Comparison of ENCODE assay signal across 8 cellular contexts in the genomic region with DNA sequence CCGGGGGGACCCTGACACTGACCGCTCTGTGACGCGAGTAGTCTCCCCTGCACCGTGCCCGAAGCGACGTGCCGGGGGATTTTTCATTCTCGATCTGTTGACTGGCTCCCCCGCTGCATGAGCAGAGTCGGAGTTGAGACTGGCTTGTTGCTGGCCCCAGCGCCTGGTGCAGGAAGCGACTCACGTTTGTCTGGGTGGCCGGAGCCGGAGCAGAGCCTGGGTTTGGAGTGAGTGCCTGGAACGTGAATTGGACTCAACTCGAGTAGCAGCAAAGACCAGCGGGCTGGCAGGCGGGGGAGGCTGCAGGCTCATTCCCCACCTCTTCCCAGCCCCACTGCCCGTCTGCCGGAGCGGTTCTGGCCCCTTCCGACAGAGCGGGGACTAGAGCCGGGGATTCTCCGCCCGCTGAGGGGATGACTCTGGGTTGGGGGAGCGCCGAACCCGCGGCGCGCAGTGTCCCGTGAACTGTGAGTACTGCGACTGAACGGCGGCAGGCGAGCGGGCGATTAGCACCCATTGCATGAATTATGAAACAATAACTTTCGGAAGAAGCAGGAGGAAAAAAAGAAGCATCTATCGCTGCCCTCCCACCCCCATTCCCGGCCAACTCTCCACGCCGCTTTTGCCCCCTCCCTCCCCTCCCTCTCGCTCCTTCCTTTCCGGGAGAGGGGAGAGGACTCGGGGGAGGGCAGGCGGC. TPM values are rescaled to one million over a fixed set of nuclear protein-coding genes. Genes with fewer than 3 reads are reported as not detected.
A peak's percentile ranks its signal among the peaks of the same experiment; 100 is the strongest.
DNase-seq lines count a peak whose midpoint lies in the region; ATAC-seq and TF ChIP-seq lines count a peak whose summit lies in the region.

No MANE protein-coding gene starts in this region.

- H3K27me3 Mint-ChIP-seq in Calu3 (ENCODE audit: unreplicated experiment) = peaks cover 43% of the 10 kb centered on the region

- peak overlapping the region; percentile 79 for H3K4me3 Mint-ChIP-seq in Calu3 (ENCODE audit: low read depth, unreplicated experiment)

- H3K36me3 Mint-ChIP-seq in Calu3 (ENCODE audit: insufficient read depth, unreplicated experiment) = peaks cover 30% of the 10 kb centered on the region

- CTCF ChIA-PET in Calu3 (lab: Charles Lee) = interaction anchor here (1.6 kb wide), 1 partner anchor 49 kb away, joined by 4 read pairs; no protein-coding TSS in a partner anchor

- H3K4me3 ChIP-seq in choroid plexus epithelial cell (ENCODE audit: low read depth, low read length) (peak overlapping the region; percentile 70), stomach (peak overlapping the region; percentile 60 to 77 (median 72))

- TF ChIP-seq EP300 in stomach (IDR thresholded peaks at IDR 0.05) = no peak

- no peak overlapping the region for H3K27ac Mint-ChIP-seq in Calu3 (ENCODE audit: unreplicated experiment)

- no TSS peak for BruUV-seq in Calu3 (replicated peaks; lab: Mats Ljungman, UMichigan)

- H3K9me3 ChIP-seq in stomach = no peaks in the 10 kb centered on the region

- peaks cover 24% of the 10 kb centered on the region for H3K4me1 Mint-ChIP-seq in Calu3 (ENCODE audit: low read depth, unreplicated experiment)

- TF ChIP-seq POLR2A in stomach (IDR thresholded peaks at IDR 0.05) = no peak

- intact Hi-C loops in Calu3 (cut with micrococcal nuclease; ENCODE audit: unreplicated experiment) (no loop called here), stomach (cut with DNase I; ENCODE audit: low total_unique reads) (no loop called here)

- WGBS in stomach, 5 donors = 0 to 2% (median 2%) methylated on average over 46 to 51 of the region's 51 CpGs

- DNase-seq in Calu3 (peak; percentile 12), NCI-H146 treated with DMSO at 0.1 percent for 48 hours (lab: John Stamatoyannopoulos, UW; ENCODE audit: unreplicated experiment) (peak; percentile 48), choroid plexus epithelial cell (ENCODE audit: low read depth) (peak; percentile 44), stomach (no peak)

- no peaks in the 10 kb centered on the region for H3K36me3 ChIP-seq in stomach

- H3K4me1 ChIP-seq in stomach = peaks cover 5 to 64% (median 53%) of the 10 kb centered on the region in 4 donors

- peaks cover 12% of the 10 kb centered on the region for H3K27me3 ChIP-seq in layer of hippocampus (ENCODE audit: control insufficient read depth, insufficient read depth, low read length)
- H3K27me3 ChIP-seq in stomach = peaks cover 0 to 74% (median 43%) of the 10 kb centered on the region in 3 donors

- ATAC-seq in HG03521 (IDR thresholded peaks at IDR 0.05; ENCODE audit: unreplicated experiment) = no peak
- ATAC-seq in GM19463 (IDR thresholded peaks at IDR 0.05; ENCODE audit: unreplicated experiment) = no peak
- no peak for ATAC-seq in activated CD4-positive, CD25-positive, alpha-beta regulatory T cell treated with anti-CD3 and anti-CD28 coated beads, Interleukin-2, amount 50 U/mL, for 24 hours

- H3K27ac ChIP-seq in layer of hippocampus (ENCODE audit: low read depth, low read length) (peak overlapping the region; percentile 71), stomach (peak overlapping the region; percentile 71 to 85 (median 80))

- no peaks in the 10 kb centered on the region for H3K9me3 Mint-ChIP-seq in Calu3 (ENCODE audit: low read depth, unreplicated experiment)

- no peak for TF ChIP-seq CTCF in Calu3 (IDR thresholded peaks at IDR 0.05; ENCODE audit: unreplicated experiment)
- TF ChIP-seq CTCF in choroid plexus epithelial cell (conservative IDR thresholded peaks at IDR 0.05; ENCODE audit: low read depth, low read length) = no peak
- no peak for TF ChIP-seq CTCF in stomach (IDR thresholded peaks at IDR 0.05)

RNA-seq across cellular contexts. Expression of a gene that starts 0.6 kb away (rescaled TPM):
- total RNA-seq in Calu3 (2022) = 0.45 and 1.8 TPM in 2 replicates
- 100 to 1,000 TPM in 1 of 5 donors, 10 to 100 TPM in 4; 38.8 to 130 (median 56.0) TPM for total RNA-seq in stomach
- 1 to 10 TPM; 2.3 to 9.1 (median 2.8) TPM for polyA plus RNA-seq in stomach

Comparison
In these comparisons a context has a peak if more than half of its experiments do, and no peak if none do; other contexts are left out.
1. RNA of a gene that starts 0.6 kb away (total RNA-seq): 38.8 to 130 TPM in stomach; 0.45 to 1.8 TPM in Calu3; every median in the first group is over 10 times any median in the second.